Comparison of ENCODE assay signal across 10 cellular contexts in genomic region chr12:90280564-90281058, GRCh38.
DNase-seq lines count a peak whose midpoint lies in the region; ATAC-seq lines count a peak whose summit lies in the region.
"Had no signal": no experiment of that assay in that cellular context is flagged by ENCODE, and none has a peak within 500 bp of the region (broad histone marks: within the 10 kb centered on the region; RNA-seq: fewer than 3 reads in every experiment).

No MANE protein-coding gene starts in this region.

- ATAC-seq in GM18498 (IDR thresholded peaks at IDR 0.05; ENCODE audit: unreplicated experiment) = peak; percentile 55
- peak; percentile 70 for ATAC-seq in GM19452 (IDR thresholded peaks at IDR 0.05; ENCODE audit: unreplicated experiment)
- ATAC-seq in HG03378 (IDR thresholded peaks at IDR 0.05; ENCODE audit: unreplicated experiment) = peak; percentile 90
- peak; percentile 39 for ATAC-seq in effector memory CD8-positive, alpha-beta T cell (replicated peaks)

- peaks cover 0 to 4% of the 10 kb centered on the region in 2 donors for H3K4me1 Mint-ChIP-seq in effector memory CD8-positive, alpha-beta T cell (ENCODE audit: low read depth in 2 of 2)

- no peak overlapping the region for H3K4me3 Mint-ChIP-seq in effector memory CD8-positive, alpha-beta T cell

- no peak for DNase-seq in effector memory CD8-positive, alpha-beta T cell
- no peak for DNase-seq in NCI-H345 treated with DMSO at 0.1 percent for 48 hours (lab: John Stamatoyannopoulos, UW; ENCODE audit: unreplicated experiment)
- no peak for DNase-seq in NCI-H1417 (lab: John Stamatoyannopoulos, UW)
- DNase-seq in NCI-H2196 treated with DMSO at 0.1 percent for 48 hours (lab: John Stamatoyannopoulos, UW; ENCODE audit: unreplicated experiment) = no peak
- DNase-seq in NCI-H2171 (lab: John Stamatoyannopoulos, UW) = no peak
- DNase-seq: dorsolateral prefrontal cortex, kidney glomerular epithelial cell had no signal

- H3K27me3 Mint-ChIP-seq in effector memory CD8-positive, alpha-beta T cell = no peaks in the 10 kb centered on the region

- H3K9me3 Mint-ChIP-seq in effector memory CD8-positive, alpha-beta T cell = peaks cover 0 to 8% of the 10 kb centered on the region in 2 donors

- H3K36me3 Mint-ChIP-seq in effector memory CD8-positive, alpha-beta T cell (ENCODE audit: insufficient read depth) = no peaks in the 10 kb centered on the region

- no peak overlapping the region for H3K27ac Mint-ChIP-seq in effector memory CD8-positive, alpha-beta T cell

Comparison
In these comparisons a context has a peak if more than half of its experiments do, and no peak if none do; other contexts are left out.
1. ATAC-seq: peak in every context shown above with its lines; median percentile 90 in HG03378; 70 in GM19452; 55 in GM18498; 39 in effector memory CD8-positive, alpha-beta T cell.